Comparison of ENCODE assay signal across 2 cellular contexts in genomic region chr10:31304261-31304970, GRCh38.
A peak's percentile ranks its signal among the peaks of the same experiment; 100 is the strongest.
TF ChIP-seq lines count a peak whose summit lies in the region.

No MANE protein-coding gene starts in this region.

TF ChIP-seq in IMR-90, 13 proteins besides CTCF, POLR2A, EP300 and RAD21:
- TF ChIP-seq CEBPB (IDR thresholded peaks at IDR 0.05; ENCODE audit: low read depth, low read length): peak; percentile 88
- TF ChIP-seq ELK1 (IDR thresholded peaks at IDR 0.05; ENCODE audit: borderline replicate concordance, low read depth, low read length): no peak

TF ChIP-seq in K562, 482 proteins besides CTCF, POLR2A, EP300 and RAD21:
- no peak for TF ChIP-seq NELFE (IDR thresholded peaks at IDR 0.05; ENCODE audit: insufficient read depth, insufficient read length)
- TF ChIP-seq PBX2 (CRISPR knock-in tag; IDR thresholded peaks at IDR 0.05; ENCODE audit: low read depth): no peak
- TF ChIP-seq PBX2 (tag; conservative IDR thresholded peaks at IDR 0.05; ENCODE audit: low read depth): peak; percentile 51; the same call in 1 of the 2 replicates
- TF ChIP-seq ZNF75A (CRISPR knock-in tag; IDR thresholded peaks at IDR 0.05): no peak
- TF ChIP-seq CEBPB (tag; IDR thresholded peaks at IDR 0.05): peak; percentile 30; the same call in 1 of the 2 replicates
